ENCODE assay signal across 29 cellular contexts in the genomic region with DNA sequence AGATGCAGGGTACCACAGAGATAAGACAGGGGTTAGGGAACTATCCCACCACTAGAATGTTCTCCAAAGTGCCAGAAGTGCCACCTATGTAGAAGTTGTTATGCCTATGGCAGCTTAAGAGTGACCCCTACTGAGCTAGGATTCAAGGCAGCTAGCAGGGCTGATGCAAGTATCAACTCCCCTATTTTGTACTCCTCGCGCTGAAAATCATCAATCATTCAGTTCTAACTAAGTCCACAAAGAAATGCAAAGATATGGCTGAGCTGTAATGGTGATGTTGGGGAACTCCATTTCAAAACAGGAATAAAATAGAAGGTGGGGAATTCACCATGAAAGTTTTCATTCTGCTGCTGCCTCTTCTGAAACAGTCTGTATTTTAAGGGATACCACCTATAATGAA. TPM values are rescaled to one million over a fixed set of nuclear protein-coding genes. Genes with fewer than 3 reads are reported as not detected.
A peak's percentile ranks its signal among the peaks of the same experiment; 100 is the strongest.
DNase-seq lines count a peak whose midpoint lies in the region; ATAC-seq, FAIRE-seq and TF ChIP-seq lines count a peak whose summit lies in the region.
"Had no signal": no experiment of that assay in that cellular context is flagged by ENCODE, and none has a peak within 500 bp of the region (broad histone marks: within the 10 kb centered on the region; RNA-seq: fewer than 3 reads in every experiment).

No MANE protein-coding gene starts in this region.

- peaks cover 24% of the 10 kb centered on the region for H3K4me1 ChIP-seq in A549
- H3K4me1 ChIP-seq: breast epithelium had no signal

- POLR2A ChIA-PET in A549 (lab: Yijun Ruan, JAX): interaction anchor here (0.6 kb wide), 1 partner anchor 203 kb away, joined by 5 read pairs; no protein-coding TSS in a partner anchor

- TF ChIP-seq POLR2A in A549 (IDR thresholded peaks at IDR 0.05; ENCODE audit: low read length) (no peak), GM12892 (IDR thresholded peaks at IDR 0.05; ENCODE audit: low read depth, low read length) (no peak)

- TF ChIP-seq EP300 in A549 (IDR thresholded peaks at IDR 0.05): no peak

- ATAC-seq in A549 (no peak), HG03159 (IDR thresholded peaks at IDR 0.05; ENCODE audit: unreplicated experiment) (no peak), GM18873 (IDR thresholded peaks at IDR 0.05; ENCODE audit: low FRiP score, unreplicated experiment) (no peak)
- ATAC-seq: heart left ventricle; stimulated activated effector memory CD8-positive, alpha-beta T cell treated with anti-CD3 and anti-CD28 coated beads, Interleukin-12 subunit alpha, Interleukin-12 subunit beta, amount 100 ng/mL, for 72 hours had no signal

- TF ChIP-seq RAD21 in A549 (conservative IDR thresholded peaks at IDR 0.05 in 1 of 2, IDR thresholded peaks at IDR 0.05 in 1 of 2): no peak

- no peak overlapping the region for H3K27ac ChIP-seq in A549
- H3K27ac ChIP-seq: breast epithelium, heart left ventricle, skin epidermis, WERI-Rb-1 had no signal

- FAIRE-seq in A549 (lab: Jason Lieb, UNC): peak; percentile 76
- peak; percentile 53 for FAIRE-seq in GM12892 (lab: Jason Lieb, UNC)
- FAIRE-seq: urothelium cell line had no signal

- H3K9me3 ChIP-seq in A549: no peaks in the 10 kb centered on the region
- H3K9me3 ChIP-seq: breast epithelium, heart left ventricle had no signal

- CTCF ChIA-PET in A549 (lab: Yijun Ruan, JAX): interaction anchor here (1.1 to 3.3 kb wide), 4 partner anchors 10 to 172 kb away, joined by 3 to 17 read pairs (median 7); no protein-coding TSS in a partner anchor

- 94% methylated on average over 2 of the region's 2 CpGs for WGBS in A549 (ENCODE audit: missing lambda C conversion rate)

- no peaks in the 10 kb centered on the region for H3K36me3 Mint-ChIP-seq in IgD-negative memory B cell
- H3K36me3 Mint-ChIP-seq: naive B cell had no signal

- H3K4me3 Mint-ChIP-seq in IgD-negative memory B cell: no peak overlapping the region
- H3K4me3 Mint-ChIP-seq: naive B cell; stimulated activated effector memory CD8-positive, alpha-beta T cell treated with anti-CD3 and anti-CD28 coated beads, Interleukin-12 subunit alpha, Interleukin-12 subunit beta, amount 100 ng/mL, for 72 hours; T-helper 2 cell treated with Interferon-gamma antibody and Interleukin-4, amounts not matched to agents 5 μg/mL and 100 μg/mL, for 36 hours had no signal

- H3K4me3 ChIP-seq in A549: no peak overlapping the region
- H3K4me3 ChIP-seq: breast epithelium, heart left ventricle, skin epidermis had no signal

- peak overlapping the region in 2 of 3 donors; percentile 19 to 35 for H3K27ac Mint-ChIP-seq in IgD-negative memory B cell
- H3K27ac Mint-ChIP-seq: stimulated activated effector memory CD8-positive, alpha-beta T cell treated with anti-CD3 and anti-CD28 coated beads, Interleukin-12 subunit alpha, Interleukin-12 subunit beta, amount 100 ng/mL, for 72 hours; T-helper 2 cell treated with Interferon-gamma antibody and Interleukin-4, amounts not matched to agents 5 μg/mL and 100 μg/mL, for 36 hours had no signal

- peaks cover 15 to 28% (median 28%) of the 10 kb centered on the region in 3 donors for H3K4me1 Mint-ChIP-seq in IgD-negative memory B cell

- TF ChIP-seq CTCF in A549 (IDR thresholded peaks at IDR 0.05): no peak

- no peaks in the 10 kb centered on the region for H3K27me3 Mint-ChIP-seq in IgD-negative memory B cell
- H3K27me3 Mint-ChIP-seq: naive B cell had no signal

- H3K4me2 ChIP-seq in A549: no peak overlapping the region

- H3K9me3 Mint-ChIP-seq in IgD-negative memory B cell: no peaks in the 10 kb centered on the region
- H3K9me3 Mint-ChIP-seq: naive B cell; stimulated activated effector memory CD8-positive, alpha-beta T cell treated with anti-CD3 and anti-CD28 coated beads, Interleukin-12 subunit alpha, Interleukin-12 subunit beta, amount 100 ng/mL, for 72 hours; T-helper 2 cell treated with Interferon-gamma antibody and Interleukin-4, amounts not matched to agents 5 μg/mL and 100 μg/mL, for 36 hours had no signal

- DNase-seq in A549 (ENCODE audit: low read depth in 1 of 2, low spot score in 1 of 2): no peak
- DNase-seq in GM12892 (ENCODE audit: insufficient read length): no peak
- peak; percentile 7 for DNase-seq in iPS-NIHi11 (ENCODE audit: low spot score)
- no peak for DNase-seq in C1 segment of cervical spinal cord (lab: John Stamatoyannopoulos, UW)
- no peak for DNase-seq in EL
- DNase-seq: ACHN; activated CD4-positive, alpha-beta T cell treated with anti-CD3 and anti-CD28 coated beads, Interleukin-2, amount 50 U/mL, for 48 hours; activated naive CD4-positive, alpha-beta T cell; activated T-cell treated with anti-CD3 and anti-CD28 coated beads for 4 hours; amniotic stem cell; DND-41; effector CD8-positive, alpha-beta T cell; foreskin fibroblast; GOT3; heart left ventricle; naive B cell; NCI-H1105 treated with DMSO at 0.1 percent for 48 hours; NCI-H2029 treated with DMSO at 0.1 percent for 48 hours; NCI-H2227 treated with DMSO at 0.1 percent for 48 hours; NCI-H82; WERI-Rb-1 had no signal

TF ChIP-seq in A549, 52 proteins besides CTCF, POLR2A, EP300 and RAD21:
- no peak for TF ChIP-seq HOXA7 (CRISPR knock-in tag; IDR thresholded peaks at IDR 0.05)
- no peak for TF ChIP-seq KDM5A (IDR thresholded peaks at IDR 0.05)
- no peak for TF ChIP-seq JUNB (IDR thresholded peaks at IDR 0.05)
- no peak for TF ChIP-seq TP53 (CRISPR knock-in tag; IDR thresholded peaks at IDR 0.05)
- TF ChIP-seq, protein P1, sequence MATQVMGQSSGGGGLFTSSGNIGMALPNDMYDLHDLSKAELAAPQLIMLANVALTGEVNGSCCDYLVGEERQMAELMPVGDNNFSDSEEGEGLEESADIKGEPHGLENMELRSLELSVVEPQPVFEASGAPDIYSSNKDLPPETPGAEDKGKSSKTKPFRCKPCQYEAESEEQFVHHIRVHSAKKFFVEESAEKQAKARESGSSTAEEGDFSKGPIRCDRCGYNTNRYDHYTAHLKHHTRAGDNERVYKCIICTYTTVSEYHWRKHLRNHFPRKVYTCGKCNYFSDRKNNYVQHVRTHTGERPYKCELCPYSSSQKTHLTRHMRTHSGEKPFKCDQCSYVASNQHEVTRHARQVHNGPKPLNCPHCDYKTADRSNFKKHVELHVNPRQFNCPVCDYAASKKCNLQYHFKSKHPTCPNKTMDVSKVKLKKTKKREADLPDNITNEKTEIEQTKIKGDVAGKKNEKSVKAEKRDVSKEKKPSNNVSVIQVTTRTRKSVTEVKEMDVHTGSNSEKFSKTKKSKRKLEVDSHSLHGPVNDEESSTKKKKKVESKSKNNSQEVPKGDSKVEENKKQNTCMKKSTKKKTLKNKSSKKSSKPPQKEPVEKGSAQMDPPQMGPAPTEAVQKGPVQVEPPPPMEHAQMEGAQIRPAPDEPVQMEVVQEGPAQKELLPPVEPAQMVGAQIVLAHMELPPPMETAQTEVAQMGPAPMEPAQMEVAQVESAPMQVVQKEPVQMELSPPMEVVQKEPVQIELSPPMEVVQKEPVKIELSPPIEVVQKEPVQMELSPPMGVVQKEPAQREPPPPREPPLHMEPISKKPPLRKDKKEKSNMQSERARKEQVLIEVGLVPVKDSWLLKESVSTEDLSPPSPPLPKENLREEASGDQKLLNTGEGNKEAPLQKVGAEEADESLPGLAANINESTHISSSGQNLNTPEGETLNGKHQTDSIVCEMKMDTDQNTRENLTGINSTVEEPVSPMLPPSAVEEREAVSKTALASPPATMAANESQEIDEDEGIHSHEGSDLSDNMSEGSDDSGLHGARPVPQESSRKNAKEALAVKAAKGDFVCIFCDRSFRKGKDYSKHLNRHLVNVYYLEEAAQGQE (IDR thresholded peaks at IDR 0.05): no peak
- TF ChIP-seq SMC3 (IDR thresholded peaks at IDR 0.05): no peak
- no peak for TF ChIP-seq ZFP36 (IDR thresholded peaks at IDR 0.05; ENCODE audit: borderline replicate concordance, partially characterized antibody)
- TF ChIP-seq RFX5 (IDR thresholded peaks at IDR 0.05): no peak
- no peak for TF ChIP-seq CHD4 (IDR thresholded peaks at IDR 0.05; ENCODE audit: borderline replicate concordance)
- no peak for TF ChIP-seq HEYL (CRISPR knock-in tag; IDR thresholded peaks at IDR 0.05)
- TF ChIP-seq FOSB (CRISPR knock-in tag; IDR thresholded peaks at IDR 0.05): no peak
- TF ChIP-seq, protein P2, sequence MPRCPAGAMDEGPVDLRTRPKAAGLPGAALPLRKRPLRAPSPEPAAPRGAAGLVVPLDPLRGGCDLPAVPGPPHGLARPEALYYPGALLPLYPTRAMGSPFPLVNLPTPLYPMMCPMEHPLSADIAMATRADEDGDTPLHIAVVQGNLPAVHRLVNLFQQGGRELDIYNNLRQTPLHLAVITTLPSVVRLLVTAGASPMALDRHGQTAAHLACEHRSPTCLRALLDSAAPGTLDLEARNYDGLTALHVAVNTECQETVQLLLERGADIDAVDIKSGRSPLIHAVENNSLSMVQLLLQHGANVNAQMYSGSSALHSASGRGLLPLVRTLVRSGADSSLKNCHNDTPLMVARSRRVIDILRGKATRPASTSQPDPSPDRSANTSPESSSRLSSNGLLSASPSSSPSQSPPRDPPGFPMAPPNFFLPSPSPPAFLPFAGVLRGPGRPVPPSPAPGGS (IDR thresholded peaks at IDR 0.05): no peak
- no peak for TF ChIP-seq SREBF2 (IDR thresholded peaks at IDR 0.05)
- TF ChIP-seq, protein P3, sequence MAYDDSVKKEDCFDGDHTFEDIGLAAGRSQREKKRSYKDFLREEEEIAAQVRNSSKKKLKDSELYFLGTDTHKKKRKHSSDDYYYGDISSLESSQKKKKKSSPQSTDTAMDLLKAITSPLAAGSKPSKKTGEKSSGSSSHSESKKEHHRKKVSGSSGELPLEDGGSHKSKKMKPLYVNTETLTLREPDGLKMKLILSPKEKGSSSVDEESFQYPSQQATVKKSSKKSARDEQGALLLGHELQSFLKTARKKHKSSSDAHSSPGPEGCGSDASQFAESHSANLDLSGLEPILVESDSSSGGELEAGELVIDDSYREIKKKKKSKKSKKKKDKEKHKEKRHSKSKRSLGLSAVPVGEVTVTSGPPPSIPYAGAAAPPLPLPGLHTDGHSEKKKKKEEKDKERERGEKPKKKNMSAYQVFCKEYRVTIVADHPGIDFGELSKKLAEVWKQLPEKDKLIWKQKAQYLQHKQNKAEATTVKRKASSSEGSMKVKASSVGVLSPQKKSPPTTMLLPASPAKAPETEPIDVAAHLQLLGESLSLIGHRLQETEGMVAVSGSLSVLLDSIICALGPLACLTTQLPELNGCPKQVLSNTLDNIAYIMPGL (CRISPR knock-in tag; IDR thresholded peaks at IDR 0.05; ENCODE audit: borderline replicate concordance): no peak
- no peak for TF ChIP-seq HOXB13 (CRISPR knock-in tag; IDR thresholded peaks at IDR 0.05; ENCODE audit: low read depth)
- no peak for TF ChIP-seq GATA3 (IDR thresholded peaks at IDR 0.05; ENCODE audit: borderline replicate concordance)
- no peak for TF ChIP-seq KDM1A (IDR thresholded peaks at IDR 0.05; ENCODE audit: low read depth)

RNA-seq across cellular contexts. Expression of a gene that starts 13.8 kb away (rescaled TPM):
- polyA plus RNA-seq in A549 (2011; rRNA removed): 20.8 and 31.6 TPM in 2 replicates
- polyA plus RNA-seq in A549 (2012; cell fraction: cytosol; rRNA removed): 5.6 and 6.9 TPM in 2 replicates
- 4.0 and 7.7 TPM in 2 replicates for polyA plus RNA-seq in A549 (2012; cell fraction: nucleus; rRNA removed)
- 26.8 to 36.8 TPM (median 35.8 TPM) in 3 replicates for polyA plus RNA-seq in A549 (2017; fragmentation: RNase III; extraction: RNeasy Plus Mini Kit Qiagen cat#74134 plus additional on column Dnase treatment)
- 34.8 and 45.0 TPM in 2 replicates for polyA minus RNA-seq in A549 (2011; rRNA and poly(A)+ RNA removed)
- 44.1 TPM for polyA plus RNA-seq in GM12892 (2012; ENCODE audit: missing spikeins)
- 11.8 TPM for polyA plus RNA-seq in IgD-negative memory B cell
